In genomic region chrX:151984891-151985290, GRCh38 we compare ENCODE assay signal across 21 cellular contexts. TPM values are rescaled to one million over a fixed set of nuclear protein-coding genes. Genes with fewer than 3 reads are reported as not detected.
DNase-seq lines count a peak whose midpoint lies in the region; ATAC-seq and TF ChIP-seq lines count a peak whose summit lies in the region.
"Had no signal": no experiment of that assay in that cellular context is flagged by ENCODE, and none has a peak within 500 bp of the region (broad histone marks: within the 10 kb centered on the region; RNA-seq: fewer than 3 reads in every experiment).

No MANE protein-coding gene starts in this region.

- no peaks in the 10 kb centered on the region for H3K36me3 Mint-ChIP-seq in MCF 10A (ENCODE audit: insufficient read depth, unreplicated experiment)
- H3K36me3 Mint-ChIP-seq: naive thymus-derived CD8-positive, alpha-beta T cell had no signal

- DNase-seq in MCF 10A (ENCODE audit: unreplicated experiment) (peak; percentile 63), breast epithelium (ENCODE audit: low spot score in 2 of 2) (no peak), RWPE2 (ENCODE audit: low spot score) (no peak), UCSD-AML1 (lab: John Stamatoyannopoulos, UW; ENCODE audit: unreplicated experiment) (no peak), OCI-LY7 (ENCODE audit: low spot score) (no peak)
- DNase-seq: activated CD4-positive, CD25-positive, alpha-beta regulatory T cell treated with anti-CD3 and anti-CD28 coated beads, Interleukin-2, amount 50 U/mL, for 72 hours; activated T-cell treated with anti-CD3 and anti-CD28 coated beads, Interleukin-2, amount 50 U/mL, for 24 hours; cerebellar nuclear complex; Kasumi-1; kidney; naive thymus-derived CD8-positive, alpha-beta T cell; NCI-H2081 treated with DMSO at 0.1 percent for 48 hours; ovary; right cardiac atrium; substantia nigra; upper lobe of right lung had no signal

- intact Hi-C loops in MCF 10A (cut with micrococcal nuclease): loop anchor here (1.0 kb wide), 1 partner anchor 114 kb away; no protein-coding TSS in a partner anchor
- intact Hi-C loops in breast epithelium (cut with DNase I; ENCODE audit: low total_unique reads): loop anchor here (1.0 kb wide), 1 partner anchor 24 kb away; no protein-coding TSS in a partner anchor
- intact Hi-C loops in OCI-LY7 (cut with micrococcal nuclease; ENCODE audit: unreplicated experiment): no loop called here

- H3K27me3 ChIP-seq in breast epithelium (peaks cover 0 to 15% of the 10 kb centered on the region in 2 donors), RWPE2 (ENCODE audit: insufficient read depth, poor library complexity, severe bottlenecking) (no peaks in the 10 kb centered on the region), skeletal muscle satellite cell (ENCODE audit: control insufficient read depth, insufficient read depth, low read length) (no peaks in the 10 kb centered on the region)
- H3K27me3 ChIP-seq: esophagus muscularis mucosa, ovary, upper lobe of right lung had no signal

- no peak overlapping the region for H3K27ac ChIP-seq in breast epithelium
- peak overlapping the region; percentile 63 for H3K27ac ChIP-seq in RWPE2 (ENCODE audit: poor library complexity, severe bottlenecking)
- H3K27ac ChIP-seq in OCI-LY7 (ENCODE audit: low read depth, low read length, poor library complexity, severe bottlenecking): no peak overlapping the region
- H3K27ac ChIP-seq: esophagus muscularis mucosa, ovary, upper lobe of right lung had no signal

- no peak overlapping the region for H3K4me3 ChIP-seq in breast epithelium
- H3K4me3 ChIP-seq in RWPE2 (ENCODE audit: severe bottlenecking): no peak overlapping the region
- no peak overlapping the region for H3K4me3 ChIP-seq in skeletal muscle satellite cell (ENCODE audit: low read length)
- H3K4me3 ChIP-seq in OCI-LY7 (ENCODE audit: low read depth, low read length, poor library complexity, severe bottlenecking): no peak overlapping the region
- H3K4me3 ChIP-seq: esophagus muscularis mucosa, ovary, upper lobe of right lung had no signal

- H3K36me3 ChIP-seq in breast epithelium (no peaks in the 10 kb centered on the region), RWPE2 (ENCODE audit: low read depth) (no peaks in the 10 kb centered on the region), skeletal muscle satellite cell (ENCODE audit: insufficient read depth, low read length) (no peaks in the 10 kb centered on the region), OCI-LY7 (ENCODE audit: insufficient read depth, low read length) (no peaks in the 10 kb centered on the region)
- H3K36me3 ChIP-seq: esophagus muscularis mucosa, ovary, upper lobe of right lung had no signal

- H3K9me2 ChIP-seq in OCI-LY7 (ENCODE audit: insufficient read depth, low read length): no peaks in the 10 kb centered on the region

- no peak overlapping the region for H2AFZ ChIP-seq in OCI-LY7 (ENCODE audit: low read length)

- POLR2A ChIA-PET in MCF 10A (lab: Yijun Ruan, JAX) (interaction anchor here (0.7 to 5.8 kb wide), 4 partner anchors 10 to 88 kb away, joined by 3 to 47 read pairs (median 7); partner anchors contain the start of gene GABRE), OCI-LY7 (lab: Charles Lee) (no interaction called here)

- TF ChIP-seq CTCF in MCF 10A (IDR thresholded peaks at IDR 0.05; ENCODE audit: unreplicated experiment): no peak
- no peak for TF ChIP-seq CTCF in breast epithelium (IDR thresholded peaks at IDR 0.05)
- no peak for TF ChIP-seq CTCF in RWPE2 (IDR thresholded peaks at IDR 0.05; ENCODE audit: poor library complexity, severe bottlenecking)
- TF ChIP-seq CTCF in OCI-LY7 (conservative IDR thresholded peaks at IDR 0.05; ENCODE audit: low read length): no peak

- no peak for TF ChIP-seq POLR2A in breast epithelium (IDR thresholded peaks at IDR 0.05)

- H3K9me3 ChIP-seq in breast epithelium (no peaks in the 10 kb centered on the region), RWPE2 (ENCODE audit: severe bottlenecking) (no peaks in the 10 kb centered on the region), skeletal muscle satellite cell (replicated peaks; ENCODE audit: low read length) (no peaks in the 10 kb centered on the region), OCI-LY7 (ENCODE audit: low read length) (no peaks in the 10 kb centered on the region)
- H3K9me3 ChIP-seq: esophagus muscularis mucosa, ovary, upper lobe of right lung had no signal

- peak overlapping the region; percentile 38 for H3K9ac ChIP-seq in skeletal muscle satellite cell (ENCODE audit: low read depth, low read length)

- H3K27me3 Mint-ChIP-seq in MCF 10A (ENCODE audit: insufficient read depth, unreplicated experiment): no peaks in the 10 kb centered on the region
- H3K27me3 Mint-ChIP-seq: B cell had no signal

- no peaks in the 10 kb centered on the region for H4K20me1 ChIP-seq in OCI-LY7 (ENCODE audit: insufficient read depth, low read length)

- H3K4me2 ChIP-seq in skeletal muscle satellite cell (ENCODE audit: low read length): peak overlapping the region; percentile 47
- H3K4me2 ChIP-seq in OCI-LY7 (ENCODE audit: low read length): no peak overlapping the region

- no peak overlapping the region for H3K27ac Mint-ChIP-seq in MCF 10A (ENCODE audit: low read depth, unreplicated experiment)
- H3K27ac Mint-ChIP-seq: activated T-cell treated with anti-CD3 and anti-CD28 coated beads, Interleukin-2, amount 50 U/mL, for 24 hours; B cell; naive thymus-derived CD8-positive, alpha-beta T cell had no signal

- H3K4me1 ChIP-seq in breast epithelium: no peaks in the 10 kb centered on the region
- H3K4me1 ChIP-seq in RWPE2 (ENCODE audit: insufficient read depth, poor library complexity, severe bottlenecking): peaks cover 41% of the 10 kb centered on the region
- H3K4me1 ChIP-seq in skeletal muscle satellite cell (ENCODE audit: control insufficient read depth, insufficient read depth, low read length): peaks cover 57% of the 10 kb centered on the region
- H3K4me1 ChIP-seq in OCI-LY7 (ENCODE audit: insufficient read depth, low read length, poor library complexity, severe bottlenecking): no peaks in the 10 kb centered on the region
- H3K4me1 ChIP-seq: upper lobe of right lung had no signal

- H3K4me1 Mint-ChIP-seq in MCF 10A (ENCODE audit: insufficient read depth, unreplicated experiment): peaks cover 17% of the 10 kb centered on the region
- H3K4me1 Mint-ChIP-seq: B cell; naive thymus-derived CD8-positive, alpha-beta T cell had no signal

- no peak for ATAC-seq in RWPE2 (ENCODE audit: low read depth)
- peak; percentile 48 for ATAC-seq in esophagus mucosa
- ATAC-seq in GM18519 (IDR thresholded peaks at IDR 0.05; ENCODE audit: low FRiP score, unreplicated experiment): no peak
- ATAC-seq: naive thymus-derived CD8-positive, alpha-beta T cell; upper lobe of right lung had no signal

- H3K79me2 ChIP-seq in OCI-LY7 (ENCODE audit: insufficient read depth, low read depth, low read length): no peaks in the 10 kb centered on the region

- BruUV-seq in MCF 10A (replicated peaks; lab: Mats Ljungman, UMichigan) (no TSS peak), OCI-LY7 (replicated peaks; lab: Mats Ljungman, UMichigan) (no TSS peak)

- H3K4me3 Mint-ChIP-seq in MCF 10A (ENCODE audit: unreplicated experiment): no peak overlapping the region
- H3K4me3 Mint-ChIP-seq: activated T-cell treated with anti-CD3 and anti-CD28 coated beads, Interleukin-2, amount 50 U/mL, for 24 hours; B cell; naive thymus-derived CD8-positive, alpha-beta T cell had no signal

- CTCF ChIA-PET in MCF 10A (lab: Yijun Ruan, JAX) (interaction anchor here (0.6 to 0.9 kb wide), 5 partner anchors 20 to 1146 kb away, joined by 3 to 5 read pairs (median 3); no protein-coding TSS in a partner anchor), OCI-LY7 (lab: Charles Lee; ENCODE audit: unreplicated experiment) (no interaction called here)

- H3K9me3 Mint-ChIP-seq in MCF 10A (ENCODE audit: unreplicated experiment): peaks cover 21% of the 10 kb centered on the region
- H3K9me3 Mint-ChIP-seq: activated T-cell treated with anti-CD3 and anti-CD28 coated beads, Interleukin-2, amount 50 U/mL, for 24 hours had no signal

RNA-seq across cellular contexts. Expression of gene GABRE, which starts 10.4 kb away (rescaled TPM):
- total RNA-seq in MCF 10A (2022) (12.9 and 19.3 TPM in 2 replicates), breast epithelium (100 to 1,000 TPM in 1 of 3 donors, 10 to 100 TPM in 2; 42.0 to 120 (median 85.5) TPM), esophagus mucosa (27.5 TPM), OCI-LY7 (2022) (not detected in 2 replicates)
- 10.5 and 18.8 TPM in 2 replicates for total RNA-seq in skeletal muscle satellite cell (2012; rRNA removed)
- not detected in 2 replicates for total RNA-seq in OCI-LY7 (2014; rRNA removed; shearing (Covaris generic))
- total RNA-seq: B cell; naive thymus-derived CD8-positive, alpha-beta T cell had no signal

Comparison
In these comparisons a context has a peak if more than half of its experiments do, and no peak if none do; other contexts are left out.
1. RNA of gene GABRE, which starts 10.4 kb away (total RNA-seq): 42.0 to 120 TPM in breast epithelium, 27.5 TPM in esophagus mucosa (single experiment) and 12.9 to 19.3 TPM in MCF 10A; not detected in OCI-LY7; every median in the first group is over 10 times any median in the second.